Comparison of ENCODE assay signal across 19 cellular contexts in the genomic region with DNA sequence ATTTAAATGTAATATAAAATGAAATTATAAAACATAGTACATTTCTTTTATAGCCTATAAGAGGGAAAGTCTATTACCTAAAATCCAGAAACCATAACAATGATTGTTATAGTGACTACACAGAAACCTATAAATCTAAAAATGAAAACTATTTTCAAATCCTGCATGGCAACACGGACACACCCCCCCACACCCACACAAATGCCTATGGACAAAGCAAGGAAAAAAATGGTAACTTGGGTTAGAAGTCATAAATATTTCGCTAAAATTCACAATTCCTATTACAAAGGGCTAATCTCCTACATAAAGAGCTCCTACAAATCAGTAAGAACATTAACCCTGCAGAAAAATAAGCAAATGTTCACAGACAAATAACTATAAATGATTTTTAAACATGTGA. TPM values are rescaled to one million over a fixed set of nuclear protein-coding genes. Genes with fewer than 3 reads are reported as not detected.
A peak's percentile ranks its signal among the peaks of the same experiment; 100 is the strongest.
DNase-seq lines count a peak whose midpoint lies in the region; ATAC-seq, FAIRE-seq and TF ChIP-seq lines count a peak whose summit lies in the region.
"Had no signal": no experiment of that assay in that cellular context is flagged by ENCODE, and none has a peak within 500 bp of the region (broad histone marks: within the 10 kb centered on the region; RNA-seq: fewer than 3 reads in every experiment).

No MANE protein-coding gene starts in this region.

- no peak for FAIRE-seq in GM19239 (lab: Jason Lieb, UNC)
- FAIRE-seq: A204.1, GM12892 had no signal

- ATAC-seq in SK-N-SH treated with all-trans-retinoic acid at 6 μM for 48 hours (no peak), GM21528 (IDR thresholded peaks at IDR 0.05; ENCODE audit: low FRiP score, unreplicated experiment) (no peak)
- ATAC-seq: CD8-positive, alpha-beta T cell; GM23338; HCT116 had no signal

- 78% methylated on average over 2 of the region's 2 CpGs for WGBS in SK-N-SH (ENCODE audit: low lambda C conversion rate)

- no peak overlapping the region for H2AFZ ChIP-seq in SK-N-SH (ENCODE audit: low read depth)
- H2AFZ ChIP-seq: GM23338 had no signal

- CTCF ChIA-PET in SK-N-SH (lab: Yijun Ruan, JAX): interaction anchor here (0.9 to 1.0 kb wide), 2 partner anchors 18 to 59 kb away, joined by 3 read pairs; no protein-coding TSS in a partner anchor

- H3K9me3 ChIP-seq in SK-N-SH: no peaks in the 10 kb centered on the region

- no peak for TF ChIP-seq EP300 in SK-N-SH (IDR thresholded peaks at IDR 0.05; ENCODE audit: borderline replicate concordance in 1 of 2, low read depth in 1 of 2, low read length in 1 of 2)

- H3F3A ChIP-seq in SK-N-SH (replicated peaks; ENCODE audit: insufficient read depth): no peaks in the 10 kb centered on the region

- no peak overlapping the region for H3K9ac ChIP-seq in SK-N-SH
- H3K9ac ChIP-seq: BLaER1 had no signal

- no peaks in the 10 kb centered on the region for H3K9me2 ChIP-seq in SK-N-SH

- POLR2A ChIA-PET in SK-N-SH (lab: Yijun Ruan, JAX): no interaction called here

- H3K4me3 ChIP-seq in SK-N-SH (ENCODE audit: low read depth in 2 of 2, low read length in 1 of 2): no peak overlapping the region
- H3K4me3 ChIP-seq: BLaER1, GM23338 had no signal

- H3K9me3 Mint-ChIP-seq in dendritic cell treated with granulocyte-macrophage colony-stimulating factor and Interleukin-4, amounts not matched to agents 40 ng/mL and 50 ng/mL, for 4 days: no peaks in the 10 kb centered on the region
- H3K9me3 Mint-ChIP-seq in type B pancreatic cell: peaks cover 5% of the 10 kb centered on the region

- peaks cover 81% of the 10 kb centered on the region for H3K4me1 Mint-ChIP-seq in dendritic cell treated with granulocyte-macrophage colony-stimulating factor and Interleukin-4, amounts not matched to agents 40 ng/mL and 50 ng/mL, for 4 days (ENCODE audit: low read depth)
- H3K4me1 Mint-ChIP-seq in type B pancreatic cell (ENCODE audit: unreplicated experiment): peaks cover 23% of the 10 kb centered on the region
- H3K4me1 Mint-ChIP-seq: CD4-positive, CD25-positive, alpha-beta regulatory T cell had no signal

- TF ChIP-seq CTCF in SK-N-SH (IDR thresholded peaks at IDR 0.05) (no peak), type B pancreatic cell (conservative IDR thresholded peaks at IDR 0.05) (no peak)

- H3K27ac ChIP-seq in SK-N-SH (ENCODE audit: low read depth in 2 of 2, low read length in 1 of 2): no peak overlapping the region
- H3K27ac ChIP-seq: 22Rv1, BLaER1, C4-2B had no signal

- peaks cover 5% of the 10 kb centered on the region; the same call in 1 of the 2 replicates for H3K79me2 ChIP-seq in SK-N-SH (ENCODE audit: insufficient read depth)

- H3K4me2 ChIP-seq in SK-N-SH: no peak overlapping the region
- H3K4me2 ChIP-seq: BLaER1, GM23338 had no signal

- H3K36me3 ChIP-seq in SK-N-SH (replicated peaks in 1 of 2; ENCODE audit: control insufficient read depth in 1 of 2, insufficient read depth in 2 of 2, low read length in 1 of 2): no peaks in the 10 kb centered on the region
- H3K36me3 ChIP-seq: BLaER1 had no signal

- peak overlapping the region; percentile 79 for H3K27ac Mint-ChIP-seq in dendritic cell treated with granulocyte-macrophage colony-stimulating factor and Interleukin-4, amounts not matched to agents 40 ng/mL and 50 ng/mL, for 4 days
- H3K27ac Mint-ChIP-seq in type B pancreatic cell: peak overlapping the region; percentile 67
- H3K27ac Mint-ChIP-seq: B cell; CD4-positive, CD25-positive, alpha-beta regulatory T cell; CD8-positive, alpha-beta T cell; GM23338; H9 had no signal

- peaks cover 14% of the 10 kb centered on the region for H3K36me3 Mint-ChIP-seq in dendritic cell treated with granulocyte-macrophage colony-stimulating factor and Interleukin-4, amounts not matched to agents 40 ng/mL and 50 ng/mL, for 4 days (ENCODE audit: low read depth)
- H3K36me3 Mint-ChIP-seq in type B pancreatic cell: peaks cover 8% of the 10 kb centered on the region
- H3K36me3 Mint-ChIP-seq: CD4-positive, CD25-positive, alpha-beta regulatory T cell; CD8-positive, alpha-beta T cell had no signal

- DNase-seq in SK-N-SH (no peak), type B pancreatic cell (ENCODE audit: extremely low spot score, unreplicated experiment) (no peak), GM19239 (ENCODE audit: insufficient read length, low spot score) (no peak)
- DNase-seq: Caco-2; CD4-positive, CD25-positive, alpha-beta regulatory T cell; CD8-positive, alpha-beta T cell; DMS153; H9 had no signal

- TF ChIP-seq RAD21 in SK-N-SH (IDR thresholded peaks at IDR 0.05; ENCODE audit: low read length): no peak

- H4K20me1 ChIP-seq in SK-N-SH (ENCODE audit: insufficient read depth): peaks cover 5% of the 10 kb centered on the region; the same call in 1 of the 2 replicates

- no peak overlapping the region for H3K4me3 Mint-ChIP-seq in dendritic cell treated with granulocyte-macrophage colony-stimulating factor and Interleukin-4, amounts not matched to agents 40 ng/mL and 50 ng/mL, for 4 days
- H3K4me3 Mint-ChIP-seq in type B pancreatic cell: no peak overlapping the region
- H3K4me3 Mint-ChIP-seq: B cell; CD4-positive, CD25-positive, alpha-beta regulatory T cell; CD8-positive, alpha-beta T cell; GM23338; H9 had no signal

- intact Hi-C loops in dendritic cell treated with granulocyte-macrophage colony-stimulating factor and Interleukin-4, amounts not matched to agents 40 ng/mL and 50 ng/mL, for 4 days (cut with micrococcal nuclease): no loop called here

- H3K4me1 ChIP-seq in SK-N-SH (ENCODE audit: control insufficient read depth in 1 of 2, insufficient read depth in 2 of 2, low read depth in 1 of 2, low read length in 1 of 2): peaks cover 10 to 11% of the 10 kb centered on the region in 2 experiments; a peak in 3 of 4 replicates

- no peaks in the 10 kb centered on the region for H3K27me3 Mint-ChIP-seq in dendritic cell treated with granulocyte-macrophage colony-stimulating factor and Interleukin-4, amounts not matched to agents 40 ng/mL and 50 ng/mL, for 4 days
- H3K27me3 Mint-ChIP-seq in type B pancreatic cell: no peaks in the 10 kb centered on the region
- H3K27me3 Mint-ChIP-seq: B cell had no signal

- no peaks in the 10 kb centered on the region for H3K27me3 ChIP-seq in SK-N-SH (ENCODE audit: insufficient read depth)
- H3K27me3 ChIP-seq: BLaER1 had no signal

TF ChIP-seq in SK-N-SH treated with all-trans-retinoic acid at 6 μM for 48 hours, 23 proteins besides CTCF, POLR2A, EP300 and RAD21:
- TF ChIP-seq GLIS3 (CRISPR knock-in tag; IDR thresholded peaks at IDR 0.05) (no peak), ZFP3 (CRISPR knock-in tag; IDR thresholded peaks at IDR 0.05) (0 out of 2 replicates have a peak, but pooled peaks have one; percentile 42), TCF4 (CRISPR knock-in tag; IDR thresholded peaks at IDR 0.05; ENCODE audit: borderline replicate concordance) (no peak)

TF ChIP-seq in SK-N-SH, 30 proteins besides CTCF, POLR2A, EP300 and RAD21 (continues in another document):
- TF ChIP-seq SMC3 (IDR thresholded peaks at IDR 0.05; ENCODE audit: low read depth, low read length) (no peak), POLR2AphosphoS5 (IDR thresholded peaks at IDR 0.05; ENCODE audit: low read depth, low read length) (no peak), YY1 (IDR thresholded peaks at IDR 0.05; ENCODE audit: low read depth) (no peak), MXI1 (IDR thresholded peaks at IDR 0.05; ENCODE audit: low read depth, low read length) (no peak), JUND (IDR thresholded peaks at IDR 0.05) (no peak), ELF1 (IDR thresholded peaks at IDR 0.05) (no peak), NFIC (IDR thresholded peaks at IDR 0.05; ENCODE audit: borderline replicate concordance) (no peak), CHD2 (IDR thresholded peaks at IDR 0.05; ENCODE audit: low read length, partially characterized antibody) (no peak), FOXJ3 (CRISPR knock-in tag; IDR thresholded peaks at IDR 0.05) (no peak), NRF1 (IDR thresholded peaks at IDR 0.05; ENCODE audit: low read depth, low read length) (no peak)
- TF ChIP-seq, protein P1, sequence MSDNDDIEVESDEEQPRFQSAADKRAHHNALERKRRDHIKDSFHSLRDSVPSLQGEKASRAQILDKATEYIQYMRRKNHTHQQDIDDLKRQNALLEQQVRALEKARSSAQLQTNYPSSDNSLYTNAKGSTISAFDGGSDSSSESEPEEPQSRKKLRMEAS (IDR thresholded peaks at IDR 0.05; ENCODE audit: low read depth): no peak
- TF ChIP-seq, protein P2, sequence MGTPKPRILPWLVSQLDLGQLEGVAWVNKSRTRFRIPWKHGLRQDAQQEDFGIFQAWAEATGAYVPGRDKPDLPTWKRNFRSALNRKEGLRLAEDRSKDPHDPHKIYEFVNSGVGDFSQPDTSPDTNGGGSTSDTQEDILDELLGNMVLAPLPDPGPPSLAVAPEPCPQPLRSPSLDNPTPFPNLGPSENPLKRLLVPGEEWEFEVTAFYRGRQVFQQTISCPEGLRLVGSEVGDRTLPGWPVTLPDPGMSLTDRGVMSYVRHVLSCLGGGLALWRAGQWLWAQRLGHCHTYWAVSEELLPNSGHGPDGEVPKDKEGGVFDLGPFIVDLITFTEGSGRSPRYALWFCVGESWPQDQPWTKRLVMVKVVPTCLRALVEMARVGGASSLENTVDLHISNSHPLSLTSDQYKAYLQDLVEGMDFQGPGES (IDR thresholded peaks at IDR 0.05; ENCODE audit: low read depth, low read length): no peak
- TF ChIP-seq, protein P3, sequence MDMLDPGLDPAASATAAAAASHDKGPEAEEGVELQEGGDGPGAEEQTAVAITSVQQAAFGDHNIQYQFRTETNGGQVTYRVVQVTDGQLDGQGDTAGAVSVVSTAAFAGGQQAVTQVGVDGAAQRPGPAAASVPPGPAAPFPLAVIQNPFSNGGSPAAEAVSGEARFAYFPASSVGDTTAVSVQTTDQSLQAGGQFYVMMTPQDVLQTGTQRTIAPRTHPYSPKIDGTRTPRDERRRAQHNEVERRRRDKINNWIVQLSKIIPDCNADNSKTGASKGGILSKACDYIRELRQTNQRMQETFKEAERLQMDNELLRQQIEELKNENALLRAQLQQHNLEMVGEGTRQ (IDR thresholded peaks at IDR 0.05; ENCODE audit: borderline replicate concordance, low read depth, low read length): no peak

RNA-seq across cellular contexts. Expression of a gene that starts 56.4 kb away (rescaled TPM):
- polyA plus RNA-seq in SK-N-SH (2012; rRNA removed): 5.6 and 6.0 TPM in 2 replicates
- 4.1 and 5.4 TPM in 2 replicates for polyA plus RNA-seq in SK-N-SH (2012; cell fraction: cytosol; rRNA removed)
- 8.6 and 9.0 TPM in 2 replicates for polyA plus RNA-seq in SK-N-SH (2012; cell fraction: nucleus; rRNA removed)
- total RNA-seq in type B pancreatic cell (ENCODE audit: low replicate concordance): 23.3 and 24.5 TPM in 2 replicates
